ENCODE assay signal across 8 cellular contexts in genomic region chr2:204452464-204453023, GRCh38.
DNase-seq lines count a peak whose midpoint lies in the region; ATAC-seq, FAIRE-seq and TF ChIP-seq lines count a peak whose summit lies in the region.

No MANE protein-coding gene starts in this region.

- ATAC-seq in T-cell (replicated peaks in 1 of 4) = no peak
- no peak for ATAC-seq in GM18511 (IDR thresholded peaks at IDR 0.05; ENCODE audit: unreplicated experiment)

- POLR2A ChIA-PET in T-cell (lab: Charles Lee) = no interaction called here

- peak overlapping the region; percentile 98 for H3K27ac ChIP-seq in mesodermal cell (ENCODE audit: low read depth, low read length, severe bottlenecking)

- no peaks in the 10 kb centered on the region for H3K9me3 ChIP-seq in mesodermal cell (ENCODE audit: control insufficient read depth, low read length)

- DNase-seq in Ammon's horn (ENCODE audit: low spot score) (peak; percentile 60), NCI-H187 (lab: John Stamatoyannopoulos, UW) (peak; percentile 13 to 41), dermis blood vessel endothelial cell (peak; percentile 99), T-cell (no peak), D721Med (ENCODE audit: insufficient read length, low spot score) (no peak), middle frontal gyrus (ENCODE audit: extremely low spot score, low spot score) (no peak)

- no peak overlapping the region for H3K4me3 Mint-ChIP-seq in T-cell

- 0 to 20% methylated on average over 1 of the region's 7 CpGs for WGBS in mesodermal cell (ENCODE audit: insufficient coverage in 2 of 2), 2 experiments

- H3K36me3 Mint-ChIP-seq in T-cell = no peaks in the 10 kb centered on the region

- peaks cover 39% of the 10 kb centered on the region for H3K4me1 ChIP-seq in mesodermal cell (ENCODE audit: control insufficient read depth, insufficient read depth, low read length, poor library complexity, severe bottlenecking)

- no peak overlapping the region for H3K4me3 ChIP-seq in mesodermal cell (ENCODE audit: extremely low read depth, insufficient read depth, low read length, poor library complexity, severe bottlenecking)

- peaks cover 0 to 4% of the 10 kb centered on the region in 2 donors for H3K27me3 Mint-ChIP-seq in T-cell

- no peaks in the 10 kb centered on the region for H3K36me3 ChIP-seq in mesodermal cell (ENCODE audit: control insufficient read depth, insufficient read depth, low read length)

- TF ChIP-seq CTCF in D721Med (IDR thresholded peaks at IDR 0.05; ENCODE audit: insufficient read depth, missing control alignments) = no peak

- no peak for FAIRE-seq in D721Med (lab: Jason Lieb, UNC)

- CTCF ChIA-PET in T-cell (lab: Charles Lee) = no interaction called here

- no peaks in the 10 kb centered on the region for H3K9me3 Mint-ChIP-seq in T-cell

- no peaks in the 10 kb centered on the region for H3K4me1 Mint-ChIP-seq in T-cell

- no peak overlapping the region for H3K27ac Mint-ChIP-seq in T-cell

Comparison
In these comparisons a context has a peak if more than half of its experiments do, and no peak if none do; other contexts are left out.
1. DNase-seq: peak in Ammon's horn (single experiment), NCI-H187 (2 of 2) and dermis blood vessel endothelial cell (single experiment); none in T-cell (0 of 34), D721Med (single experiment) and middle frontal gyrus (single experiment).